In genomic region chr15:26455828-26456227, GRCh38 we compare ENCODE assay signal across 38 cellular contexts.
"Had no signal": no experiment of that assay in that cellular context is flagged by ENCODE, and none has a peak within 500 bp of the region (broad histone marks: within the 10 kb centered on the region; RNA-seq: fewer than 3 reads in every experiment).

No MANE protein-coding gene starts in this region.

- H3K4me1 ChIP-seq: adrenal gland, ascending aorta, body of pancreas, breast epithelium had no signal

- H3K9me3 ChIP-seq: adrenal gland, ascending aorta had no signal

- H3K27ac Mint-ChIP-seq: activated naive CD4-positive, alpha-beta T cell treated with anti-CD3 and anti-CD28 coated beads for 36 hours; activated naive CD4-positive, alpha-beta T cell treated with anti-CD3 and anti-CD28 coated beads, Interleukin-2, amount 10 ng/mL, durations not matched to agents 7 days and 5 days; activated naive CD4-positive, alpha-beta T cell treated with anti-CD3 and anti-CD28 coated beads, Interleukin-2, amount 50 U/mL, for 24 hours; activated naive CD4-positive, alpha-beta T cell treated with anti-CD3 and anti-CD28 coated beads, Interleukin-2, amount 50 U/mL, for 72 hours; activated naive CD8-positive, alpha-beta T cell; activated naive CD8-positive, alpha-beta T cell treated with anti-CD3 and anti-CD28 coated beads for 36 hours; activated naive CD8-positive, alpha-beta T cell treated with anti-CD3 and anti-CD28 coated beads, Interleukin-2, amount 10 ng/mL, durations not matched to agents 7 days and 5 days; activated naive CD8-positive, alpha-beta T cell treated with anti-CD3 and anti-CD28 coated beads, Interleukin-2, amount 50 U/mL, for 24 hours; activated T-cell treated with anti-CD3 and anti-CD28 coated beads, Interleukin-2, amount 50 U/mL, for 24 hours; activated T-cell treated with anti-CD3 and anti-CD28 coated beads, Interleukin-2, amount 50 U/mL, for 72 hours; activated T-helper 1 cell treated with anti-CD3 and anti-CD28 coated beads, Interleukin-12 subunit alpha, Interleukin-12 subunit beta, Interleukin-2, Interleukin-4 antibody, amounts not matched to agents 30 ng/mL and 10 ng/mL and 1 ng/mL, durations not matched to agents 14 hours and 24 hours and 36 hours; activated T-helper 17 cell treated with anti-CD3 and anti-CD28 coated beads, Interleukin-2, amount 50 U/mL, for 72 hours; activated T-helper 2 cell treated with anti-CD3 and anti-CD28 coated beads, Interferon-gamma antibody, Interleukin-2, Interleukin-4, amounts not matched to agents 10 μg/mL and 5 μg/mL and 100 μg/mL, durations not matched to agents 14 hours and 24 hours and 36 hours; brain had no signal

- ATAC-seq: activated naive CD4-positive, alpha-beta T cell treated with anti-CD3 and anti-CD28 coated beads, Interleukin-2, amount 50 U/mL, for 72 hours; activated naive CD8-positive, alpha-beta T cell treated with anti-CD3 and anti-CD28 coated beads, Interleukin-2, amount 50 U/mL, for 24 hours; activated T-cell treated with anti-CD3 and anti-CD28 coated beads, Interleukin-2, amount 50 U/mL, for 4 hours; activated T-cell treated with anti-CD3 and anti-CD28 coated beads, Interleukin-2, amount 50 U/mL, for 72 hours; activated T-helper 17 cell treated with anti-CD3 and anti-CD28 coated beads, Interleukin-2, amount 50 U/mL, for 72 hours; body of pancreas had no signal

- DNase-seq: activated effector memory CD4-positive, alpha-beta T cell treated with anti-CD3 and anti-CD28 coated beads, Interleukin-2, amount 50 U/mL, for 16 hours; activated effector memory CD4-positive, alpha-beta T cell treated with Interleukin-2 at 50 U/mL for 16 hours; activated gamma-delta T cell; activated gamma-delta T cell treated with Interleukin-2 at 50 U/mL for 16 hours; activated naive CD4-positive, alpha-beta T cell; activated naive CD4-positive, alpha-beta T cell treated with anti-CD3 and anti-CD28 coated beads for 36 hours; activated naive CD4-positive, alpha-beta T cell treated with anti-CD3 and anti-CD28 coated beads, Interleukin-2, amount 10 ng/mL, durations not matched to agents 7 days and 5 days; activated naive CD4-positive, alpha-beta T cell treated with anti-CD3 and anti-CD28 coated beads, Interleukin-2, amount 50 U/mL, for 16 hours; activated naive CD4-positive, alpha-beta T cell treated with Interleukin-2 at 50 U/mL for 16 hours; activated naive CD8-positive, alpha-beta T cell treated with anti-CD3 and anti-CD28 coated beads for 36 hours; activated naive CD8-positive, alpha-beta T cell treated with anti-CD3 and anti-CD28 coated beads, Interleukin-2, amount 10 ng/mL, durations not matched to agents 7 days and 5 days; activated naive CD8-positive, alpha-beta T cell treated with anti-CD3 and anti-CD28 coated beads, Interleukin-2, amount 50 U/mL, for 24 hours; activated T-cell treated with anti-CD3 and anti-CD28 coated beads for 4 hours; activated T-cell treated with anti-CD3 and anti-CD28 coated beads, Interleukin-2, amount 50 U/mL, for 1 hour; activated T-cell treated with anti-CD3 and anti-CD28 coated beads, Interleukin-2, amount 50 U/mL, for 24 hours; activated T-cell treated with anti-CD3 and anti-CD28 coated beads, Interleukin-2, amount 50 U/mL, for 4 hours; activated T-cell treated with anti-CD3 and anti-CD28 coated beads, Interleukin-2, amount 50 U/mL, for 48 hours; activated T-cell treated with anti-CD3 and anti-CD28 coated beads, Interleukin-2, amount 50 U/mL, for 72 hours; adrenal gland; amniotic stem cell; amygdala; aorta; body of pancreas; brain microvascular endothelial cell; caudate nucleus; central memory CD4-positive, alpha-beta T cell; cerebellar nuclear complex had no signal

- H3K4me1 Mint-ChIP-seq: activated naive CD4-positive, alpha-beta T cell treated with anti-CD3 and anti-CD28 coated beads, Interleukin-2, amount 10 ng/mL, durations not matched to agents 7 days and 5 days; activated naive CD4-positive, alpha-beta T cell treated with anti-CD3 and anti-CD28 coated beads, Interleukin-2, amount 50 U/mL, for 24 hours; activated naive CD8-positive, alpha-beta T cell treated with anti-CD3 and anti-CD28 coated beads for 36 hours; activated naive CD8-positive, alpha-beta T cell treated with anti-CD3 and anti-CD28 coated beads, Interleukin-2, amount 10 ng/mL, durations not matched to agents 7 days and 5 days; activated naive CD8-positive, alpha-beta T cell treated with anti-CD3 and anti-CD28 coated beads, Interleukin-2, amount 50 U/mL, for 24 hours; activated T-helper 17 cell treated with anti-CD3 and anti-CD28 coated beads, Interleukin-2, amount 50 U/mL, for 72 hours; brain; central memory CD8-positive, alpha-beta T cell had no signal

- H3K4me3 Mint-ChIP-seq: activated naive CD4-positive, alpha-beta T cell treated with anti-CD3 and anti-CD28 coated beads for 36 hours; activated naive CD4-positive, alpha-beta T cell treated with anti-CD3 and anti-CD28 coated beads, Interleukin-2, amount 10 ng/mL, durations not matched to agents 7 days and 5 days; activated naive CD4-positive, alpha-beta T cell treated with anti-CD3 and anti-CD28 coated beads, Interleukin-2, amount 50 U/mL, for 24 hours; activated naive CD8-positive, alpha-beta T cell; activated naive CD8-positive, alpha-beta T cell treated with anti-CD3 and anti-CD28 coated beads for 36 hours; activated naive CD8-positive, alpha-beta T cell treated with anti-CD3 and anti-CD28 coated beads, Interleukin-2, amount 10 ng/mL, durations not matched to agents 7 days and 5 days; activated naive CD8-positive, alpha-beta T cell treated with anti-CD3 and anti-CD28 coated beads, Interleukin-2, amount 50 U/mL, for 24 hours; activated T-cell treated with anti-CD3 and anti-CD28 coated beads, Interleukin-2, amount 50 U/mL, for 24 hours; activated T-cell treated with anti-CD3 and anti-CD28 coated beads, Interleukin-2, amount 50 U/mL, for 4 hours; activated T-cell treated with anti-CD3 and anti-CD28 coated beads, Interleukin-2, amount 50 U/mL, for 72 hours; activated T-helper 1 cell treated with anti-CD3 and anti-CD28 coated beads, Interleukin-12 subunit alpha, Interleukin-12 subunit beta, Interleukin-2, Interleukin-4 antibody, amounts not matched to agents 30 ng/mL and 10 ng/mL and 1 ng/mL, durations not matched to agents 14 hours and 24 hours and 36 hours; activated T-helper 17 cell treated with anti-CD3 and anti-CD28 coated beads, Interleukin-2, amount 50 U/mL, for 72 hours; brain; central memory CD8-positive, alpha-beta T cell had no signal

- H3K4me3 ChIP-seq: adrenal gland, ascending aorta, body of pancreas, breast epithelium, cardiac muscle cell had no signal

- H3K27me3 Mint-ChIP-seq: activated naive CD4-positive, alpha-beta T cell treated with anti-CD3 and anti-CD28 coated beads, Interleukin-2, amount 10 ng/mL, durations not matched to agents 7 days and 5 days; activated naive CD4-positive, alpha-beta T cell treated with anti-CD3 and anti-CD28 coated beads, Interleukin-2, amount 50 U/mL, for 24 hours; activated naive CD8-positive, alpha-beta T cell; activated naive CD8-positive, alpha-beta T cell treated with anti-CD3 and anti-CD28 coated beads for 36 hours; activated naive CD8-positive, alpha-beta T cell treated with anti-CD3 and anti-CD28 coated beads, Interleukin-2, amount 10 ng/mL, durations not matched to agents 7 days and 5 days; activated naive CD8-positive, alpha-beta T cell treated with anti-CD3 and anti-CD28 coated beads, Interleukin-2, amount 50 U/mL, for 24 hours; activated T-cell treated with anti-CD3 and anti-CD28 coated beads, Interleukin-2, amount 50 U/mL, for 24 hours; activated T-helper 17 cell treated with anti-CD3 and anti-CD28 coated beads, Interleukin-2, amount 50 U/mL, for 72 hours; central memory CD8-positive, alpha-beta T cell had no signal

- H3K36me3 ChIP-seq: adrenal gland, ascending aorta, brain microvascular endothelial cell, breast epithelium, cardiac muscle cell had no signal

- H3K27me3 ChIP-seq: adrenal gland, ascending aorta, body of pancreas, brain microvascular endothelial cell, breast epithelium, cardiac muscle cell had no signal

- H3K36me3 Mint-ChIP-seq: activated naive CD4-positive, alpha-beta T cell treated with anti-CD3 and anti-CD28 coated beads, Interleukin-2, amount 10 ng/mL, durations not matched to agents 7 days and 5 days; activated naive CD4-positive, alpha-beta T cell treated with anti-CD3 and anti-CD28 coated beads, Interleukin-2, amount 50 U/mL, for 24 hours; activated naive CD4-positive, alpha-beta T cell treated with anti-CD3 and anti-CD28 coated beads, Interleukin-2, amount 50 U/mL, for 72 hours; activated naive CD8-positive, alpha-beta T cell; activated naive CD8-positive, alpha-beta T cell treated with anti-CD3 and anti-CD28 coated beads for 36 hours; activated naive CD8-positive, alpha-beta T cell treated with anti-CD3 and anti-CD28 coated beads, Interleukin-2, amount 10 ng/mL, durations not matched to agents 7 days and 5 days; brain had no signal

- H3K27ac ChIP-seq: adrenal gland, ascending aorta, body of pancreas, brain microvascular endothelial cell, breast epithelium, cardiac muscle cell had no signal
